Comparison of ENCODE assay signal across 8 cellular contexts in the genomic region with DNA sequence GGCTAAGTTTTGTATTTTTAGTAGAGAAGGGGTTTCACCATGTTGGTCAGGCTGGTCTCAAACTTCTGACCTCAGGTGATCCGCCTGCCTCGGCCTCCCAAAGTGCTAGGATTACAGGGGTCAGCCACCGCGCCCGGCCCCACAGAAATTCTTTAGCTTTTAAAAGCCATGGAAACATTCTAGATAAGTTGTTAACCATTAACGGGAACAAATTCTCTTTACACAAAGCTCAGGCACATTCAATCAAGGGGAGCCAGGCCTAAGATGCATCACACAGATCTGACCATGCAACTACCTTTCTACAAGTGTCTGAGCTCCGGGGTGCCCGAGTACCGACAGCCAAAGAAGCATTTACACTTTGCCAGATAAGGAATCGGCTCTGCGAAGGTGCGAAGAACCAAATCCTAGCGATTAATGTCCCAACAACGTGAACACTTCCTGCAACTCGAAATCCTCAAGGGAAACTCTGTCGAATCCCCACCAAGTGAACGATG. TPM values are rescaled to one million over a fixed set of nuclear protein-coding genes. Genes with fewer than 3 reads are reported as not detected.
A peak's percentile ranks its signal among the peaks of the same experiment; 100 is the strongest.
DNase-seq lines count a peak whose midpoint lies in the region; ATAC-seq and TF ChIP-seq lines count a peak whose summit lies in the region.

No MANE protein-coding gene starts in this region.

- no peak overlapping the region for H3K27ac Mint-ChIP-seq in nephron progenitor cell

- no peak for ATAC-seq in GM21367 (IDR thresholded peaks at IDR 0.05; ENCODE audit: unreplicated experiment)

- no peaks in the 10 kb centered on the region for H3K27me3 Mint-ChIP-seq in nephron progenitor cell (ENCODE audit: low read depth, poor library complexity)

- TF ChIP-seq CTCF in BJ (IDR thresholded peaks at IDR 0.05; ENCODE audit: insufficient read depth, low read depth, low read length) (no peak), nephron progenitor cell (IDR thresholded peaks at IDR 0.05) (no peak)

- H3K9me3 Mint-ChIP-seq in nephron progenitor cell = no peaks in the 10 kb centered on the region

- H3K36me3 Mint-ChIP-seq in nephron progenitor cell (ENCODE audit: low read depth) = peaks cover 54% of the 10 kb centered on the region

- POLR2A ChIA-PET in BJ (lab: Charles Lee) = no interaction called here

- H3K27ac ChIP-seq in KOPT-K1 (ENCODE audit: low read depth, low read length, poor library complexity, severe bottlenecking) = peak overlapping the region; percentile 85
- peak overlapping the region; percentile 92 for H3K27ac ChIP-seq in effector memory CD4-positive, alpha-beta T cell (ENCODE audit: insufficient read depth, low read length, poor library complexity, severe bottlenecking)

- H3K27me3 ChIP-seq in BJ (ENCODE audit: control insufficient read depth, insufficient read depth, low read length) = no peaks in the 10 kb centered on the region
- no peaks in the 10 kb centered on the region for H3K27me3 ChIP-seq in effector memory CD4-positive, alpha-beta T cell (replicated peaks; ENCODE audit: control insufficient read depth, insufficient read depth, low read length, poor library complexity, severe bottlenecking)

- no peak for DNase-seq in BJ (ENCODE audit: low read depth)
- no peak for DNase-seq in effector memory CD4-positive, alpha-beta T cell
- DNase-seq in nephron progenitor cell = no peak
- no peak for DNase-seq in pons (ENCODE audit: low spot score)
- no peak for DNase-seq in activated CD4-positive, CD25-positive, alpha-beta regulatory T cell (lab: John Stamatoyannopoulos, UW)
- DNase-seq in NK-92 (lab: John Stamatoyannopoulos, UW; ENCODE audit: unreplicated experiment) = no peak

- H3K4me3 ChIP-seq in BJ (ENCODE audit: low read depth, low read length) = peak overlapping the region; percentile 94
- peak overlapping the region; percentile 89 for H3K4me3 ChIP-seq in effector memory CD4-positive, alpha-beta T cell (ENCODE audit: insufficient read depth, low read depth, low read length, poor library complexity, severe bottlenecking)

- peak overlapping the region; percentile 88 for H3K4me3 Mint-ChIP-seq in nephron progenitor cell

- peaks cover 21% of the 10 kb centered on the region for H3K36me3 ChIP-seq in BJ (ENCODE audit: control insufficient read depth, insufficient read depth, low read length)
- H3K36me3 ChIP-seq in KOPT-K1 (ENCODE audit: insufficient read depth, low read length) = peaks cover 62% of the 10 kb centered on the region
- peaks cover 31% of the 10 kb centered on the region for H3K36me3 ChIP-seq in effector memory CD4-positive, alpha-beta T cell (ENCODE audit: control insufficient read depth, insufficient read depth, low read length)

- H3K4me1 ChIP-seq in effector memory CD4-positive, alpha-beta T cell (ENCODE audit: control insufficient read depth, insufficient read depth, low read length, poor library complexity, severe bottlenecking) = peaks cover 20% of the 10 kb centered on the region

- H3K4me1 Mint-ChIP-seq in nephron progenitor cell = peaks cover 46% of the 10 kb centered on the region

- CTCF ChIA-PET in BJ (lab: Yijun Ruan, JAX) = interaction anchor here (2.1 kb wide), 1 partner anchor 22 kb away, joined by 14 read pairs; no protein-coding TSS in a partner anchor

- H3K9me3 ChIP-seq in KOPT-K1 (ENCODE audit: insufficient read depth, low read length, poor library complexity, severe bottlenecking) = no peaks in the 10 kb centered on the region
- no peaks in the 10 kb centered on the region for H3K9me3 ChIP-seq in effector memory CD4-positive, alpha-beta T cell (ENCODE audit: control insufficient read depth, low read length)

RNA-seq across cellular contexts. Expression of gene EMC8, which starts 1.0 kb away (rescaled TPM):
- 29.9 and 36.9 TPM in 2 replicates for polyA plus RNA-seq in BJ (2011; rRNA removed)
- 25.9 and 34.1 TPM in 2 replicates for polyA minus RNA-seq in BJ (2011; rRNA and poly(A)+ RNA removed)

RNA-seq across cellular contexts. Expression of gene COX4I1, which starts 1.2 kb away (rescaled TPM):
- 763 and 892 TPM in 2 replicates for polyA plus RNA-seq in BJ (2011; rRNA removed)
- polyA minus RNA-seq in BJ (2011; rRNA and poly(A)+ RNA removed) = 188 and 285 TPM in 2 replicates

RNA-seq across cellular contexts. Expression of gene C16orf74, which starts 47.4 kb away (rescaled TPM):
- 2.0 and 2.9 TPM in 2 replicates for polyA plus RNA-seq in BJ (2011; rRNA removed)
- polyA minus RNA-seq in BJ (2011; rRNA and poly(A)+ RNA removed) = 0.51 and 0.66 TPM in 2 replicates
